25 cellular contexts compared by ENCODE assay signal in genomic region chr2:117850461-117850860, GRCh38.
"Had no signal": no experiment of that assay in that cellular context is flagged by ENCODE, and none has a peak within 500 bp of the region (broad histone marks: within the 10 kb centered on the region; RNA-seq: fewer than 3 reads in every experiment).

No MANE protein-coding gene starts in this region.

- H3K4me3 Mint-ChIP-seq: activated CD8-positive, alpha-beta T cell treated with anti-CD3 and anti-CD28 coated beads, Interleukin-2, amount 10 ng/mL, durations not matched to agents 7 days and 5 days; activated naive CD8-positive, alpha-beta T cell treated with anti-CD3 and anti-CD28 coated beads, Interleukin-2, amount 10 ng/mL, durations not matched to agents 7 days and 5 days had no signal

- H3K9me2 ChIP-seq: SK-N-SH had no signal

- H3K9me3 ChIP-seq: adrenal gland, Peyer's patch, SJCRH30, SK-N-SH had no signal

- H3K27me3 ChIP-seq: Peyer's patch had no signal

- H3K4me3 ChIP-seq: adrenal gland, Peyer's patch, SJCRH30 had no signal

- DNase-seq: activated CD4-positive, alpha-beta T cell treated with anti-CD3 and anti-CD28 coated beads for 4 hours; activated CD4-positive, alpha-beta T cell treated with anti-CD3 and anti-CD28 coated beads, Interleukin-2, amount 50 U/mL, for 4 hours; activated CD8-positive, alpha-beta memory T cell treated with anti-CD3 and anti-CD28 coated beads, Interleukin-2, amount 50 U/mL, for 48 hours; activated CD8-positive, alpha-beta T cell treated with anti-CD3 and anti-CD28 coated beads, Interleukin-2, amount 10 ng/mL, durations not matched to agents 7 days and 5 days; activated naive CD4-positive, alpha-beta T cell treated with anti-CD3 and anti-CD28 coated beads, Interleukin-2, amount 50 U/mL, for 16 hours; activated naive CD8-positive, alpha-beta T cell treated with anti-CD3 and anti-CD28 coated beads, Interleukin-2, amount 10 ng/mL, durations not matched to agents 7 days and 5 days; activated T-cell treated with anti-CD3 and anti-CD28 coated beads, Interleukin-2, amount 50 U/mL, for 1 hour; adrenal gland; anterior cingulate cortex; Kasumi-1; KBM-7; NCI-H1105 treated with DMSO at 0.1 percent for 48 hours; NCI-H1436 treated with DMSO at 0.1 percent for 48 hours; NCI-H187; NCI-H2081; NCI-H226; NCI-H510A; NCI-H526 treated with DMSO at 0.1 percent for 48 hours; Peyer's patch; Right ventricle myocardium superior; SJCRH30; SK-N-SH; T-helper 1 cell had no signal

- H3K4me1 Mint-ChIP-seq: activated naive CD8-positive, alpha-beta T cell treated with anti-CD3 and anti-CD28 coated beads, Interleukin-2, amount 10 ng/mL, durations not matched to agents 7 days and 5 days had no signal

- H3K4me1 ChIP-seq: adrenal gland, Peyer's patch, SJCRH30 had no signal

- H3K36me3 ChIP-seq: adrenal gland, Peyer's patch, SJCRH30 had no signal

- H3K27ac Mint-ChIP-seq: activated CD8-positive, alpha-beta T cell treated with anti-CD3 and anti-CD28 coated beads, Interleukin-2, amount 10 ng/mL, durations not matched to agents 7 days and 5 days; activated naive CD8-positive, alpha-beta T cell treated with anti-CD3 and anti-CD28 coated beads, Interleukin-2, amount 10 ng/mL, durations not matched to agents 7 days and 5 days had no signal

- H3K9ac ChIP-seq: SK-N-SH had no signal

- ATAC-seq: activated CD8-positive, alpha-beta T cell treated with anti-CD3 and anti-CD28 coated beads, Interleukin-2, amount 10 ng/mL, durations not matched to agents 7 days and 5 days had no signal

- H3K4me2 ChIP-seq: SK-N-SH had no signal

- H3K27ac ChIP-seq: adrenal gland, Peyer's patch, RWPE1, SJCRH30, VCaP had no signal

- H3K36me3 Mint-ChIP-seq: activated naive CD8-positive, alpha-beta T cell treated with anti-CD3 and anti-CD28 coated beads, Interleukin-2, amount 10 ng/mL, durations not matched to agents 7 days and 5 days had no signal
